ENCODE assay signal across 1 cellular context in genomic region chr15:83142151-83142550, GRCh38. TPM values are rescaled to one million over a fixed set of nuclear protein-coding genes. Genes with fewer than 3 reads are reported as not detected.
"Had no signal": no experiment of that assay in that cellular context is flagged by ENCODE, and none has a peak within 500 bp of the region (broad histone marks: within the 10 kb centered on the region; RNA-seq: fewer than 3 reads in every experiment).

No MANE protein-coding gene starts in this region.

RNA-seq across cellular contexts. Expression of gene TM6SF1, which starts 34.7 kb away (rescaled TPM):
- total RNA-seq: G401 had no signal
